8 cellular contexts compared by ENCODE assay signal in genomic region chrX:80807606-80808159, GRCh38. TPM values are rescaled to one million over a fixed set of nuclear protein-coding genes. Genes with fewer than 3 reads are reported as not detected.
DNase-seq lines count a peak whose midpoint lies in the region; ATAC-seq, FAIRE-seq and TF ChIP-seq lines count a peak whose summit lies in the region.

No MANE protein-coding gene starts in this region.

- intact Hi-C loops in HCT116 (cut with micrococcal nuclease), result no loop called here

- H2AFZ ChIP-seq in ACC112 (ENCODE audit: low read length, unreplicated experiment), result peak overlapping the region; percentile 73
- no peak overlapping the region for H2AFZ ChIP-seq in HCT116 (ENCODE audit: low read depth, low read length, poor library complexity, severe bottlenecking)

- peak; percentile 73 for FAIRE-seq in islet of Langerhans (lab: Jason Lieb, UNC)

- H3K9me3 ChIP-seq in HCT116 (ENCODE audit: control insufficient read depth in 1 of 2, insufficient read depth in 1 of 2, low read depth in 1 of 2, low read length in 2 of 2) (no peaks in the 10 kb centered on the region), suprapubic skin (no peaks in the 10 kb centered on the region)

- H4K20me1 ChIP-seq in HCT116 (ENCODE audit: insufficient read depth), result no peaks in the 10 kb centered on the region

- peak overlapping the region; percentile 91 for H3K4me3 Mint-ChIP-seq in activated naive CD8-positive, alpha-beta T cell

- BruUV-seq in HCT116 (replicated peaks; lab: Mats Ljungman, UMichigan), result TSS peak; percentile 41

- ATAC-seq in HCT116, result no peak

- H3K4me1 Mint-ChIP-seq in activated naive CD8-positive, alpha-beta T cell (ENCODE audit: low read depth), result peaks cover 47% of the 10 kb centered on the region

- TF ChIP-seq EP300 in suprapubic skin (IDR thresholded peaks at IDR 0.05), result no peak

- DNase-seq in HCT116 (ENCODE audit: low read depth, low spot score), result no peak
- DNase-seq in suprapubic skin (ENCODE audit: low spot score in 2 of 2), result no peak
- DNase-seq in ecto neural progenitor cell (ENCODE audit: low spot score), result no peak
- no peak for DNase-seq in activated CD8-positive, alpha-beta memory T cell treated with anti-CD3 and anti-CD28 coated beads, Interleukin-2, amount 50 U/mL, for 48 hours
- no peak for DNase-seq in KG1 (lab: John Stamatoyannopoulos, UW)

- H3K27ac Mint-ChIP-seq in activated naive CD8-positive, alpha-beta T cell, result peak overlapping the region; percentile 90

- no peaks in the 10 kb centered on the region for H3K27me3 Mint-ChIP-seq in activated naive CD8-positive, alpha-beta T cell

- peaks cover 5% of the 10 kb centered on the region for H3K4me1 ChIP-seq in ACC112 (ENCODE audit: control insufficient read depth, insufficient read depth, low read length, unreplicated experiment)
- peaks cover 5 to 18% of the 10 kb centered on the region in 2 experiments; a peak in 3 of 4 replicates for H3K4me1 ChIP-seq in HCT116 (ENCODE audit: control insufficient read depth in 1 of 2, insufficient read depth in 2 of 2, low read length in 2 of 2)
- H3K4me1 ChIP-seq in suprapubic skin, result peaks cover 6% of the 10 kb centered on the region

- CTCF ChIA-PET in HCT116 (lab: Charles Lee), result no interaction called here

- peaks cover 2% of the 10 kb centered on the region for H3K36me3 Mint-ChIP-seq in activated naive CD8-positive, alpha-beta T cell

- no peak for TF ChIP-seq RAD21 in HCT116 (IDR thresholded peaks at IDR 0.05; ENCODE audit: low read depth)

- POLR2A ChIA-PET in HCT116 (lab: Charles Lee), result no interaction called here

- no peak overlapping the region for H3K27ac ChIP-seq in ACC112 (ENCODE audit: low read depth, low read length)
- H3K27ac ChIP-seq in HCT116 (ENCODE audit: low read depth, low read length), result no peak overlapping the region
- H3K27ac ChIP-seq in suprapubic skin, result peak overlapping the region; percentile 84

- TF ChIP-seq POLR2A in HCT116 (IDR thresholded peaks at IDR 0.05; ENCODE audit: borderline replicate concordance, extremely low read depth, insufficient read depth, insufficient read length), result no peak
- no peak for TF ChIP-seq POLR2A in suprapubic skin (IDR thresholded peaks at IDR 0.05)

- H3K4me2 ChIP-seq in HCT116 (ENCODE audit: low read length), result peak overlapping the region; percentile 81

- peak overlapping the region; percentile 61 for H3K9ac ChIP-seq in HCT116 (ENCODE audit: low read length)

- H3K36me3 ChIP-seq in ACC112 (ENCODE audit: insufficient read depth, low read length) (no peaks in the 10 kb centered on the region), HCT116 (ENCODE audit: control insufficient read depth in 1 of 2, insufficient read depth in 2 of 2, low read length in 2 of 2) (no peaks in the 10 kb centered on the region), suprapubic skin (no peaks in the 10 kb centered on the region)

- no peaks in the 10 kb centered on the region for H3K27me3 ChIP-seq in ACC112 (ENCODE audit: insufficient read depth, low read length)
- no peaks in the 10 kb centered on the region for H3K27me3 ChIP-seq in HCT116 (ENCODE audit: insufficient read depth, low read length)
- no peaks in the 10 kb centered on the region for H3K27me3 ChIP-seq in suprapubic skin

- 33% methylated on average over 15 of the region's 15 CpGs for WGBS in suprapubic skin

- no peak for TF ChIP-seq CTCF in HCT116 (IDR thresholded peaks at IDR 0.05 in 2 of 3, conservative IDR thresholded peaks at IDR 0.05 in 1 of 3; ENCODE audit: borderline replicate concordance in 1 of 3, insufficient read depth in 1 of 3, low read depth in 2 of 3, low read length in 2 of 3)
- TF ChIP-seq CTCF in suprapubic skin (IDR thresholded peaks at IDR 0.05), result no peak

- H3K79me2 ChIP-seq in ACC112 (ENCODE audit: control insufficient read depth, insufficient read depth, low read length, unreplicated experiment) (peaks cover 38% of the 10 kb centered on the region), HCT116 (ENCODE audit: insufficient read depth, low read length) (peaks cover 55% of the 10 kb centered on the region)

- RAD21 ChIA-PET in HCT116 (lab: Charles Lee; ENCODE audit: low non-redundant PET in 1 of 2, low total read pairs in 2 of 2, uncharacterized antibody in 2 of 2, unreplicated experiment in 2 of 2), result no interaction called here

- H3K4me3 ChIP-seq in ACC112 (ENCODE audit: low read depth, low read length) (peak overlapping the region; percentile 92), HCT116 (replicated peaks in 1 of 2; ENCODE audit: low read depth in 1 of 2, low read length in 2 of 2) (peak overlapping the region; percentile 67 to 78), suprapubic skin (peak overlapping the region; percentile 61)

- H3K9me3 Mint-ChIP-seq in activated naive CD8-positive, alpha-beta T cell (ENCODE audit: low read depth), result no peaks in the 10 kb centered on the region

- H3K9me2 ChIP-seq in HCT116 (ENCODE audit: insufficient read depth), result no peaks in the 10 kb centered on the region

TF ChIP-seq in HCT116, 20 proteins besides CTCF, POLR2A, EP300 and RAD21:
- TF ChIP-seq REST (IDR thresholded peaks at IDR 0.05; ENCODE audit: low read depth) (no peak), SP1 (IDR thresholded peaks at IDR 0.05; ENCODE audit: low read depth) (0 out of 2 replicates have a peak, but pooled peaks have one; percentile 25)

RNA-seq across cellular contexts. Expression of gene BRWD3, which starts 2.0 kb away (rescaled TPM):
- total RNA-seq in HCT116 (2021; ENCODE audit: unreplicated experiment) (16.3 TPM), suprapubic skin (10 to 100 TPM; 20.7 to 45.4 (median 33.1) TPM)
- polyA plus RNA-seq in HCT116 (2012), result 4.7 and 5.1 TPM in 2 replicates
